In genomic region chr4:41142356-41142755, GRCh38 we compare ENCODE assay signal across 12 cellular contexts.
DNase-seq lines count a peak whose midpoint lies in the region; ATAC-seq and TF ChIP-seq lines count a peak whose summit lies in the region.
"Had no signal": no experiment of that assay in that cellular context is flagged by ENCODE, and none has a peak within 500 bp of the region (broad histone marks: within the 10 kb centered on the region; RNA-seq: fewer than 3 reads in every experiment).

No MANE protein-coding gene starts in this region.

- H3K4me2 ChIP-seq in osteoblast (ENCODE audit: insufficient read depth, low read length), result peak overlapping the region; percentile 68

- H3K36me3 ChIP-seq in adrenal gland (replicated peaks in 1 of 2), result no peaks in the 10 kb centered on the region
- H3K36me3 ChIP-seq in osteoblast (ENCODE audit: insufficient read depth, low read length), result peaks cover 13% of the 10 kb centered on the region
- H3K36me3 ChIP-seq in transverse colon, result no peaks in the 10 kb centered on the region
- H3K36me3 ChIP-seq in H7 (replicated peaks; ENCODE audit: control insufficient read depth, insufficient read depth, low read length), result no peaks in the 10 kb centered on the region

- no peak for TF ChIP-seq POLR2A in adrenal gland (IDR thresholded peaks at IDR 0.05)
- no peak for TF ChIP-seq POLR2A in transverse colon (IDR thresholded peaks at IDR 0.05)

- H3K27me3 ChIP-seq in adrenal gland (no peaks in the 10 kb centered on the region), osteoblast (ENCODE audit: insufficient read depth, low read length) (no peaks in the 10 kb centered on the region), transverse colon (no peaks in the 10 kb centered on the region), H7 (ENCODE audit: control insufficient read depth, insufficient read depth, low read length) (no peaks in the 10 kb centered on the region)

- in situ Hi-C loops in transverse colon (cut with MboI; ENCODE audit: low pct_ligation_motif_present in 1 of 4, low pct_unique_long_range_greater_than_20kb in 1 of 4, low sequenced_read_pairs in 3 of 4), result no loop called here

- H3K4me3 ChIP-seq in adrenal gland, result no peak overlapping the region
- peak overlapping the region; percentile 29 for H3K4me3 ChIP-seq in fibroblast of the aortic adventitia (ENCODE audit: low read depth, low read length)
- H3K4me3 ChIP-seq in osteoblast (ENCODE audit: insufficient read depth, low read length), result peak overlapping the region; percentile 20
- no peak overlapping the region for H3K4me3 ChIP-seq in transverse colon
- H3K4me3 ChIP-seq in H7 (ENCODE audit: insufficient read depth, low read depth, low read length), result no peak overlapping the region
- H3K4me3 ChIP-seq: K562 had no signal

- peaks cover 62% of the 10 kb centered on the region for H3K79me2 ChIP-seq in osteoblast (ENCODE audit: insufficient read depth, low read length)

- 63 to 82% (median 71%) methylated on average over 5 of the region's 5 CpGs for WGBS in adrenal gland, 4 donors
- WGBS in transverse colon (ENCODE audit: low coverage in 1 of 2), 2 donors, result 37 to 41% methylated on average over 4 to 5 of the region's 5 CpGs

- DNase-seq in adrenal gland, result no peak
- DNase-seq in fibroblast of the aortic adventitia (ENCODE audit: low read depth), result peak; percentile 59
- DNase-seq in osteoblast (ENCODE audit: insufficient read length, low spot score, missing footprints), result no peak
- no peak for DNase-seq in transverse colon
- no peak for DNase-seq in H7
- DNase-seq in NCI-H69 (lab: John Stamatoyannopoulos, UW), result no peak
- DNase-seq: GOT3, NCI-H1930, posterior cingulate gyrus had no signal

- intact Hi-C loops in adrenal gland (cut with DNase I) (loop anchor here in 1 of 2 donors (10.0 kb wide), 1 partner anchor 52 kb away; no protein-coding TSS in a partner anchor), transverse colon (cut with DNase I; ENCODE audit: low total_unique reads) (loop anchor here (5.0 kb wide), 1 partner anchor 75 kb away; no protein-coding TSS in a partner anchor)

- no peak for TF ChIP-seq EP300 in transverse colon (IDR thresholded peaks at IDR 0.05; ENCODE audit: low read depth)

- H4K20me1 ChIP-seq in osteoblast (ENCODE audit: insufficient read depth, low read length), result no peaks in the 10 kb centered on the region

- no peaks in the 10 kb centered on the region for H3K9me3 ChIP-seq in adrenal gland (replicated peaks in 1 of 3)
- H3K9me3 ChIP-seq in osteoblast (ENCODE audit: low read depth, low read length), result no peaks in the 10 kb centered on the region
- no peaks in the 10 kb centered on the region for H3K9me3 ChIP-seq in transverse colon

- no peak overlapping the region for H2AFZ ChIP-seq in osteoblast (ENCODE audit: low read length)

- ATAC-seq in esophagus mucosa (no peak), GM18909 (IDR thresholded peaks at IDR 0.05; ENCODE audit: poor library complexity, unreplicated experiment) (no peak)
- ATAC-seq: K562 had no signal

- H3K27ac ChIP-seq in adrenal gland (peak overlapping the region in 4 of 5 donors; percentile 45 to 78 (median 55)), osteoblast (ENCODE audit: low read depth, low read length) (peak overlapping the region; percentile 91), transverse colon (peak overlapping the region; percentile 81 to 89 (median 82))

- H3K4me1 ChIP-seq in adrenal gland (replicated peaks in 1 of 2), result peaks cover 21 to 30% of the 10 kb centered on the region in 2 donors
- H3K4me1 ChIP-seq in osteoblast (ENCODE audit: insufficient read depth, low read length), result peaks cover 60% of the 10 kb centered on the region
- H3K4me1 ChIP-seq in transverse colon, result peaks cover 18 to 48% (median 36%) of the 10 kb centered on the region in 4 donors

- TF ChIP-seq CTCF in adrenal gland (IDR thresholded peaks at IDR 0.05) (no peak), fibroblast of the aortic adventitia (IDR thresholded peaks at IDR 0.05; ENCODE audit: insufficient read depth, low read length) (no peak), osteoblast (IDR thresholded peaks at IDR 0.05; ENCODE audit: extremely low read depth, low read depth, low read length) (no peak), transverse colon (IDR thresholded peaks at IDR 0.05) (no peak)

Comparison
In these comparisons a context has a peak if more than half of its experiments do, and no peak if none do; other contexts are left out.
1. H3K4me3 ChIP-seq: peak in fibroblast of the aortic adventitia (single experiment) and osteoblast (single experiment); none in adrenal gland (0 of 4), transverse colon (0 of 4) and H7 (single experiment).
2. Peak in every context shown above with its lines, with median percentiles within 50 percentile points of each other: H3K27ac ChIP-seq.